In the genomic region with DNA sequence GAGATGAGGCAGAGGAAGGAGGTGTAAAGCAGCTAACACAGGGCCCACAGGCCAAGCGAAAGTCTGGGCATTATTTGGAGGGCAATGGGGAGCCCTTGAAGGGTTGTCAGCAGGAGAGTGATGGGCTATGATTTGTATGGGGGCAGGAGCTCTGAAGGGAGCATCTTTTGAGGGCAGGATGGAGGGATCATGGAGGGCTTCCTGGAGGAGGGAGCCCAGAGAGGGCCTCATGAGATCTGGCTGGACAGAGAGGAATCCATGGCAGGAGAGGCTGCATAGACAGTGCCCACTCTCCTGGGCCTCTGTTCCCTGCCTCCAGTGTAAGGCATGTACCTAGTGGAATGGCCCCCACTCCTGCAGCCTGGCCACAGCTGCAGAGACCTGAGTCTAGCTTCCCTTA, we compare ENCODE assay signal across 21 cellular contexts.
"Had no signal": no experiment of that assay in that cellular context is flagged by ENCODE, and none has a peak within 500 bp of the region (broad histone marks: within the 10 kb centered on the region; RNA-seq: fewer than 3 reads in every experiment).

No MANE protein-coding gene starts in this region.

- H3K4me1 Mint-ChIP-seq: activated CD4-positive, alpha-beta T cell treated with anti-CD3 and anti-CD28 coated beads, Interleukin-2, amount 10 ng/mL, durations not matched to agents 7 days and 5 days; T-cell had no signal

- H3K4me1 ChIP-seq: adrenal gland, ascending aorta, breast epithelium, lower lobe of right lung, tibial artery had no signal

- H3K36me3 ChIP-seq: breast epithelium had no signal

- H3K36me3 Mint-ChIP-seq: naive B cell had no signal

- H3K27me3 ChIP-seq: adrenal gland, ascending aorta, breast epithelium, tibial artery had no signal

- H3K4me3 Mint-ChIP-seq: activated CD4-positive, alpha-beta T cell treated with anti-CD3 and anti-CD28 coated beads, Interleukin-2, amount 10 ng/mL, durations not matched to agents 7 days and 5 days; activated CD8-positive, alpha-beta T cell treated with anti-CD3 and anti-CD28 coated beads, Interleukin-2, amount 10 ng/mL, durations not matched to agents 7 days and 5 days; activated naive CD8-positive, alpha-beta T cell; naive B cell; stimulated activated naive CD8-positive, alpha-beta T cell treated with anti-CD3 and anti-CD28 coated beads, Interleukin-15, Interleukin-2, amounts not matched to agents 100 ng/mL and 50 ng/mL, for 24 hours; T-cell; T-helper 2 cell treated with Interferon-gamma antibody and Interleukin-4, amounts not matched to agents 5 μg/mL and 100 μg/mL, for 36 hours had no signal

- H3K27ac Mint-ChIP-seq: activated CD4-positive, alpha-beta T cell treated with anti-CD3 and anti-CD28 coated beads, Interleukin-2, amount 10 ng/mL, durations not matched to agents 7 days and 5 days; activated CD8-positive, alpha-beta T cell treated with anti-CD3 and anti-CD28 coated beads, Interleukin-2, amount 10 ng/mL, durations not matched to agents 7 days and 5 days; activated naive CD8-positive, alpha-beta T cell; stimulated activated naive CD8-positive, alpha-beta T cell treated with anti-CD3 and anti-CD28 coated beads, Interleukin-15, Interleukin-2, amounts not matched to agents 100 ng/mL and 50 ng/mL, for 24 hours; T-cell; T-helper 2 cell treated with Interferon-gamma antibody and Interleukin-4, amounts not matched to agents 5 μg/mL and 100 μg/mL, for 36 hours had no signal

- H3K27me3 Mint-ChIP-seq: activated CD4-positive, alpha-beta T cell treated with anti-CD3 and anti-CD28 coated beads, Interleukin-2, amount 10 ng/mL, durations not matched to agents 7 days and 5 days; activated naive CD8-positive, alpha-beta T cell; naive B cell; stimulated activated naive CD8-positive, alpha-beta T cell treated with anti-CD3 and anti-CD28 coated beads, Interleukin-15, Interleukin-2, amounts not matched to agents 100 ng/mL and 50 ng/mL, for 24 hours; T-cell had no signal

- H3K9me3 Mint-ChIP-seq: activated CD4-positive, alpha-beta T cell treated with anti-CD3 and anti-CD28 coated beads, Interleukin-2, amount 10 ng/mL, durations not matched to agents 7 days and 5 days; naive B cell; stimulated activated naive CD8-positive, alpha-beta T cell treated with anti-CD3 and anti-CD28 coated beads, Interleukin-15, Interleukin-2, amounts not matched to agents 100 ng/mL and 50 ng/mL, for 24 hours; T-cell; T-helper 2 cell treated with Interferon-gamma antibody and Interleukin-4, amounts not matched to agents 5 μg/mL and 100 μg/mL, for 36 hours had no signal

- H3K27ac ChIP-seq: ascending aorta, breast epithelium, coronary artery, epithelial cell of prostate, lower lobe of right lung, tibial artery, VCaP had no signal

- DNase-seq: activated CD4-positive, alpha-beta T cell treated with anti-CD3 and anti-CD28 coated beads, Interleukin-2, amount 10 ng/mL, durations not matched to agents 7 days and 5 days; activated CD4-positive, CD25-positive, alpha-beta regulatory T cell treated with anti-CD3 and anti-CD28 coated beads, Interleukin-2, amount 50 U/mL, for 72 hours; activated CD8-positive, alpha-beta T cell treated with anti-CD3 and anti-CD28 coated beads, Interleukin-2, amount 10 ng/mL, durations not matched to agents 7 days and 5 days; activated naive CD4-positive, alpha-beta T cell; adrenal gland; cerebellar nuclear complex; lower lobe of right lung; mesendoderm; naive B cell; retina; stimulated activated CD4-positive, alpha-beta T cell treated with anti-CD3 and anti-CD28 coated beads, Interleukin-4, amount 100 ng/mL, for 24 hours; T-cell; tibial artery had no signal

- H3K9me3 ChIP-seq: adrenal gland, ascending aorta, breast epithelium, lower lobe of right lung, tibial artery had no signal

- ATAC-seq: activated CD8-positive, alpha-beta T cell treated with anti-CD3 and anti-CD28 coated beads, Interleukin-2, amount 10 ng/mL, durations not matched to agents 7 days and 5 days; lower lobe of right lung had no signal

- H3K4me3 ChIP-seq: adrenal gland, ascending aorta, breast epithelium, coronary artery, lower lobe of right lung, tibial artery had no signal
